Comparison of ENCODE assay signal across 7 cellular contexts in the genomic region with DNA sequence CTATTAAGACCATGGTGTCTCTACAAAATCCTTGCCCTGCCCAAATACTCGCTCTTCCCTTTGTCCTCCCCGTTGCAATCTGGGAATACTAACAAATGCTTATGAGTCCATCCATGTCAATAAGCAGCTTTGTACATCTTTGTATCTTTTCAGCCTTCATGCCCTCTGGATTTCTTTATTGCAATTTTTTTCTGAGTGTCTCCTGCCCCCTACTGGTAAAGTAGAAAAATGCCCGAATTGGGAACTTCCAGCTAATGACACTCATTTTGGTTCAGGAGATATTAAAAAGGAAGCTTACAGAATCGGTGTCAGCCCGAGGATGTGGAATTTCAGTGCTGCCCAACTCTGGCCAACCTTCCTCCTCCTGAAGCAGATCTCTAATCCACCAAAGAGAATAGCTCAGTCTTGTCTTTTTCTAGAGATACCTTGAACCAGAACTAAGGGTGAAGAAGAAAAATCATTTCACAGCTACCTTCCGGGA. TPM values are rescaled to one million over a fixed set of nuclear protein-coding genes. Genes with fewer than 3 reads are reported as not detected.
A peak's percentile ranks its signal among the peaks of the same experiment; 100 is the strongest.
DNase-seq lines count a peak whose midpoint lies in the region; ATAC-seq and TF ChIP-seq lines count a peak whose summit lies in the region.

No MANE protein-coding gene starts in this region.

- H3K36me3 ChIP-seq in DND-41 (ENCODE audit: insufficient read depth, low read length) (peaks cover 95% of the 10 kb centered on the region), KMS-11 (ENCODE audit: insufficient read depth) (no peaks in the 10 kb centered on the region), mucosa of descending colon (ENCODE audit: low read depth) (no peaks in the 10 kb centered on the region)

- TF ChIP-seq CTCF in DND-41 (IDR thresholded peaks at IDR 0.05; ENCODE audit: borderline replicate concordance, extremely low read depth, low read length, poor library complexity, severe bottlenecking): peak; percentile 89
- TF ChIP-seq CTCF in KMS-11 (conservative IDR thresholded peaks at IDR 0.05; ENCODE audit: low read depth, low read length): peak; percentile 90
- TF ChIP-seq CTCF in mucosa of descending colon (IDR thresholded peaks at IDR 0.05): peak; percentile 43

- H3K4me3 ChIP-seq in DND-41 (ENCODE audit: low read depth in 1 of 2, low read length in 2 of 2) (no peak overlapping the region), KMS-11 (IDR thresholded peaks at IDR 0.05; ENCODE audit: insufficient read depth, low read depth, low read length) (no peak overlapping the region), mucosa of descending colon (no peak overlapping the region)

- H3K4me1 ChIP-seq in DND-41 (ENCODE audit: insufficient read depth, low read length) (no peaks in the 10 kb centered on the region), KMS-11 (ENCODE audit: low read depth, poor library complexity, severe bottlenecking) (peaks cover 18% of the 10 kb centered on the region), mucosa of descending colon (ENCODE audit: low read depth) (peaks cover 12% of the 10 kb centered on the region)

- H3K9ac ChIP-seq in DND-41 (ENCODE audit: low read depth, low read length): no peak overlapping the region
- H3K9ac ChIP-seq in KMS-11: no peak overlapping the region

- H4K20me1 ChIP-seq in DND-41 (ENCODE audit: insufficient read depth, low read length): peaks cover 31% of the 10 kb centered on the region
- H4K20me1 ChIP-seq in KMS-11 (ENCODE audit: insufficient read depth): 0 out of 2 replicates have a peak, but pooled peaks cover 3% of the 10 kb centered on the region

- H3K79me2 ChIP-seq in DND-41 (ENCODE audit: insufficient read depth, low read length) (peaks cover under 1% of the 10 kb centered on the region; the same call in 1 of the 2 replicates), KMS-11 (ENCODE audit: insufficient read depth, low read depth) (no peaks in the 10 kb centered on the region)

- H3K9me3 ChIP-seq in DND-41 (ENCODE audit: insufficient read depth, low read length, severe bottlenecking) (no peaks in the 10 kb centered on the region), mucosa of descending colon (no peaks in the 10 kb centered on the region)

- ATAC-seq in DND-41 (ENCODE audit: insufficient read depth, low read depth): peak; percentile 58
- peak; percentile 61 for ATAC-seq in mucosa of descending colon

- DNase-seq in DND-41 (no peak), RKO (ENCODE audit: low spot score) (peak; percentile 83), dedifferentiated amniotic fluid mesenchymal stem cell (ENCODE audit: extremely low spot score) (peak; percentile 33), mucosa of descending colon (no peak), OCI-M2 (lab: John Stamatoyannopoulos, UW; ENCODE audit: unreplicated experiment) (no peak)
- DNase-seq in activated CD4-positive, CD25-positive, alpha-beta regulatory T cell treated with anti-CD3 and anti-CD28 coated beads, Interleukin-2, amount 50 U/mL, for 72 hours: no peak

- H3K27ac ChIP-seq in DND-41 (ENCODE audit: low read length) (no peak overlapping the region), KMS-11 (no peak overlapping the region)

- H3K4me2 ChIP-seq in DND-41 (ENCODE audit: insufficient read depth, low read length) (no peak overlapping the region), KMS-11 (no peak overlapping the region)

- H2AFZ ChIP-seq in DND-41 (ENCODE audit: low read depth, low read length) (no peak overlapping the region), KMS-11 (ENCODE audit: low read depth) (no peak overlapping the region)

- H3K27me3 ChIP-seq in DND-41 (ENCODE audit: insufficient read depth, low read length, poor library complexity): no peaks in the 10 kb centered on the region
- H3K27me3 ChIP-seq in KMS-11 (ENCODE audit: insufficient read depth, low read depth): no peaks in the 10 kb centered on the region

- intact Hi-C loops in mucosa of descending colon (cut with DNase I, micrococcal nuclease): loop anchor here in 1 of 2 donors (2.0 kb wide), 1 partner anchor 55 kb away; no protein-coding TSS in a partner anchor

RNA-seq across cellular contexts. Expression of a gene that starts 46.0 kb away (rescaled TPM):
- total RNA-seq in mucosa of descending colon: 10 to 100 TPM; 16.5 to 22.4 (median 20.5) TPM

Comparison
In these comparisons a context has a peak if more than half of its experiments do, and no peak if none do; other contexts are left out.
1. DNase-seq: peak in RKO (single experiment) and dedifferentiated amniotic fluid mesenchymal stem cell (single experiment); none in DND-41 (single experiment), mucosa of descending colon (0 of 3), activated CD4-positive, CD25-positive, alpha-beta regulatory T cell treated with anti-CD3 and anti-CD28 coated beads, Interleukin-2, amount 50 U/mL, for 72 hours (single experiment) and OCI-M2 (single experiment).
2. Peak in every context shown above with its lines, with median percentiles within 50 percentile points of each other: CTCF ChIP-seq.